Comparison of ENCODE assay signal across 15 cellular contexts in genomic region chr10:76558996-76559888, GRCh38.
DNase-seq lines count a peak whose midpoint lies in the region; ATAC-seq and TF ChIP-seq lines count a peak whose summit lies in the region.
"Had no signal": no experiment of that assay in that cellular context is flagged by ENCODE, and none has a peak within 500 bp of the region (broad histone marks: within the 10 kb centered on the region; RNA-seq: fewer than 3 reads in every experiment).

No MANE protein-coding gene starts in this region.

- no peak overlapping the region for H2AFZ ChIP-seq in IMR-90 (replicated peaks; ENCODE audit: low read length, poor library complexity)
- no peak overlapping the region for H2AFZ ChIP-seq in osteoblast (ENCODE audit: low read length)

- H3K4ac ChIP-seq in IMR-90 (ENCODE audit: low read depth, low read length), result peak overlapping the region; percentile 88

- H2AK9ac ChIP-seq in IMR-90 (replicated peaks; ENCODE audit: low read depth, low read length, poor library complexity), result no peak overlapping the region

- H3K79me1 ChIP-seq in IMR-90 (ENCODE audit: low read depth in 1 of 2, low read length in 2 of 2), result no peaks in the 10 kb centered on the region

- no peaks in the 10 kb centered on the region for H3K4me1 Mint-ChIP-seq in CD8-positive, alpha-beta memory T cell

- H3K27ac ChIP-seq in IMR-90 (ENCODE audit: insufficient read depth, low read length) (peak overlapping the region; percentile 89), esophagus muscularis mucosa (replicated peaks in 1 of 4) (peak overlapping the region in 3 of 4 donors; percentile 37 to 56 (median 40)), osteoblast (ENCODE audit: low read depth, low read length) (peak overlapping the region; percentile 44)
- H3K27ac ChIP-seq in CD8-positive, alpha-beta memory T cell (ENCODE audit: low read depth, low read length), result no peak overlapping the region
- H3K27ac ChIP-seq: SK-N-MC, VCaP had no signal

- intact Hi-C loops in IMR-90 (cut with micrococcal nuclease) (loop anchor here (2.0 kb wide), 2 partner anchors 24 to 82 kb away; no protein-coding TSS in a partner anchor), esophagus muscularis mucosa (cut with DNase I) (no loop called here), posterior vena cava (cut with DNase I) (loop anchor here (10.0 kb wide), 1 partner anchor 426 kb away; no protein-coding TSS in a partner anchor)

- DNase-seq in AG08395 (ENCODE audit: low spot score), result peak; percentile 67
- peak; percentile 70 for DNase-seq in IMR-90
- no peak for DNase-seq in esophagus muscularis mucosa (ENCODE audit: extremely low spot score)
- peak; percentile 73 for DNase-seq in osteoblast (ENCODE audit: insufficient read length, low spot score, missing footprints)
- no peak for DNase-seq in posterior vena cava (ENCODE audit: low spot score)
- no peak for DNase-seq in CD8-positive, alpha-beta memory T cell
- no peak for DNase-seq in activated CD4-positive, CD25-positive, alpha-beta regulatory T cell (lab: John Stamatoyannopoulos, UW)
- DNase-seq: activated CD8-positive, alpha-beta memory T cell treated with anti-CD3 and anti-CD28 coated beads, Interleukin-2, amount 50 U/mL, for 48 hours; AML-193; DND-41; Karpas-422; NK-92 treated with Interleukin-12 subunit alpha and Interleukin-12 subunit beta, amount 100 ng/mL, for 24 hours had no signal

- H3K9me3 ChIP-seq in IMR-90 (ENCODE audit: control insufficient read depth, insufficient read depth, low read length), result no peaks in the 10 kb centered on the region
- no peaks in the 10 kb centered on the region for H3K9me3 ChIP-seq in esophagus muscularis mucosa
- no peaks in the 10 kb centered on the region for H3K9me3 ChIP-seq in osteoblast (ENCODE audit: low read depth, low read length)
- H3K9me3 ChIP-seq in CD8-positive, alpha-beta memory T cell (ENCODE audit: low read length), result no peaks in the 10 kb centered on the region

- TF ChIP-seq CTCF in IMR-90 (conservative IDR thresholded peaks at IDR 0.05; ENCODE audit: low read depth, low read length), result no peak
- no peak for TF ChIP-seq CTCF in esophagus muscularis mucosa (IDR thresholded peaks at IDR 0.05)
- no peak for TF ChIP-seq CTCF in osteoblast (IDR thresholded peaks at IDR 0.05; ENCODE audit: extremely low read depth, low read depth, low read length)

- no peak overlapping the region for H3K4me3 Mint-ChIP-seq in CD8-positive, alpha-beta memory T cell

- peak overlapping the region; percentile 24; the same call in 1 of the 2 replicates for H3K56ac ChIP-seq in IMR-90 (ENCODE audit: extremely low read depth, insufficient read depth, low read length)

- H3K4me1 ChIP-seq in IMR-90 (ENCODE audit: control insufficient read depth, insufficient read depth, low read length) (peaks cover 19% of the 10 kb centered on the region), esophagus muscularis mucosa (peaks cover 12 to 37% (median 31%) of the 10 kb centered on the region in 4 donors), osteoblast (ENCODE audit: insufficient read depth, low read length) (peaks cover 27% of the 10 kb centered on the region)
- no peaks in the 10 kb centered on the region for H3K4me1 ChIP-seq in CD8-positive, alpha-beta memory T cell (ENCODE audit: insufficient read depth, low read length)

- no peaks in the 10 kb centered on the region for H4K20me1 ChIP-seq in IMR-90 (ENCODE audit: insufficient read depth, low read length)
- no peaks in the 10 kb centered on the region for H4K20me1 ChIP-seq in osteoblast (ENCODE audit: insufficient read depth, low read length)

- H3K36me3 ChIP-seq in IMR-90 (ENCODE audit: control insufficient read depth, insufficient read depth, low read length) (no peaks in the 10 kb centered on the region), esophagus muscularis mucosa (no peaks in the 10 kb centered on the region), osteoblast (ENCODE audit: insufficient read depth, low read length) (no peaks in the 10 kb centered on the region)
- H3K36me3 ChIP-seq in CD8-positive, alpha-beta memory T cell (ENCODE audit: insufficient read depth, low read length), result no peaks in the 10 kb centered on the region

- no peaks in the 10 kb centered on the region for H3K79me2 ChIP-seq in osteoblast (ENCODE audit: insufficient read depth, low read length)

- peak overlapping the region; percentile 64; the same call in 2 of the 3 replicates for H2BK15ac ChIP-seq in IMR-90 (ENCODE audit: low read depth, low read length)

- peaks cover 0 to 10% (median 3%) of the 10 kb centered on the region in 5 donors for H3K9me3 Mint-ChIP-seq in CD8-positive, alpha-beta memory T cell

- TF ChIP-seq POLR2A in IMR-90 (IDR thresholded peaks at IDR 0.05; ENCODE audit: low read depth, low read length) (no peak), esophagus muscularis mucosa (IDR thresholded peaks at IDR 0.05; ENCODE audit: low read depth) (no peak)

- H3K36me3 Mint-ChIP-seq in CD8-positive, alpha-beta memory T cell, result no peaks in the 10 kb centered on the region

- no peak for TF ChIP-seq RAD21 in IMR-90 (IDR thresholded peaks at IDR 0.05; ENCODE audit: low read length)

- peaks cover 17% of the 10 kb centered on the region for H3K9me1 ChIP-seq in IMR-90 (ENCODE audit: insufficient read depth, low read length)

- H4K91ac ChIP-seq in IMR-90 (ENCODE audit: insufficient read depth, low read depth, low read length), result peak overlapping the region; percentile 89

- H3K27me3 Mint-ChIP-seq in CD8-positive, alpha-beta memory T cell, result no peaks in the 10 kb centered on the region

- H3K14ac ChIP-seq in IMR-90 (replicated peaks; ENCODE audit: low read depth, low read length), result peak overlapping the region; percentile 79

- peak overlapping the region; percentile 100 for H3K18ac ChIP-seq in IMR-90 (ENCODE audit: low read depth, low read length)

- no peak for TF ChIP-seq EP300 in esophagus muscularis mucosa (IDR thresholded peaks at IDR 0.05)

- peak overlapping the region; percentile 56; the same call in 1 of the 2 replicates for H3K9ac ChIP-seq in IMR-90 (ENCODE audit: low read depth, low read length)

- H4K5ac ChIP-seq in IMR-90 (ENCODE audit: low read depth, low read length), result peak overlapping the region; percentile 100

- ATAC-seq in IMR-90 (ENCODE audit: low read depth), result peak; percentile 76
- ATAC-seq in GM19463 (IDR thresholded peaks at IDR 0.05; ENCODE audit: unreplicated experiment), result no peak

- POLR2A ChIA-PET in IMR-90 (lab: Charles Lee; ENCODE audit: unreplicated experiment), result interaction anchor here (0.6 kb wide), 1 partner anchor 14 kb away, joined by 6 read pairs; no protein-coding TSS in a partner anchor
- POLR2A ChIA-PET in CD8-positive, alpha-beta memory T cell (lab: Charles Lee), result no interaction called here

- peaks cover 11% of the 10 kb centered on the region for H3K27me3 ChIP-seq in IMR-90 (ENCODE audit: control insufficient read depth, insufficient read depth, low read length)
- H3K27me3 ChIP-seq in esophagus muscularis mucosa, result no peaks in the 10 kb centered on the region
- no peaks in the 10 kb centered on the region for H3K27me3 ChIP-seq in osteoblast (ENCODE audit: insufficient read depth, low read length)
- no peaks in the 10 kb centered on the region for H3K27me3 ChIP-seq in CD8-positive, alpha-beta memory T cell (ENCODE audit: insufficient read depth, low read length, poor library complexity, severe bottlenecking)

- no TSS peak for BruUV-seq in IMR-90 (replicated peaks; lab: Mats Ljungman, UMichigan)

- CTCF ChIA-PET in IMR-90 (lab: Yijun Ruan, JAX), result no interaction called here
- CTCF ChIA-PET in CD8-positive, alpha-beta memory T cell (lab: Charles Lee), result no interaction called here

- H3K4me2 ChIP-seq in IMR-90 (ENCODE audit: low read depth, low read length) (peak overlapping the region; percentile 66), osteoblast (ENCODE audit: insufficient read depth, low read length) (peak overlapping the region; percentile 45)

- dilution Hi-C loops in IMR-90 (cut with HindIII; ENCODE audit: low sequenced_read_pairs, unreplicated experiment), result no loop called here

- in situ Hi-C loops in IMR-90 (cut with MboI; ENCODE audit: low sequenced_read_pairs), result loop anchor here (10.0 to 25.0 kb wide), 3 partner anchors 428 to 1147 kb away; partner anchors contain the start of gene ZNF503

- H2BK20ac ChIP-seq in IMR-90 (ENCODE audit: low read depth, low read length), result peak overlapping the region; percentile 85

- H2BK5ac ChIP-seq in IMR-90 (ENCODE audit: low read depth, low read length, poor library complexity, severe bottlenecking), result peak overlapping the region; percentile 87

- H4K8ac ChIP-seq in IMR-90 (ENCODE audit: low read depth in 2 of 2, low read length in 2 of 2), result peak overlapping the region; percentile 31 to 89; a peak in 3 of 4 replicates

- H2AK5ac ChIP-seq in IMR-90 (ENCODE audit: low read depth, low read length), result peak overlapping the region; percentile 94

- H2BK120ac ChIP-seq in IMR-90 (ENCODE audit: low read depth, low read length), result peak overlapping the region; percentile 92

- WGBS in IMR-90 (ENCODE audit: extremely low coverage in 2 of 2, insufficient read length in 1 of 2), 2 experiments, result no CpG with 5 or more reads among the region's 3 CpGs
- WGBS in esophagus muscularis mucosa, result 57% methylated on average over 3 of the region's 3 CpGs

- H3K4me3 ChIP-seq in IMR-90 (ENCODE audit: insufficient read depth, low read depth, low read length) (no peak overlapping the region), esophagus muscularis mucosa (no peak overlapping the region), osteoblast (ENCODE audit: insufficient read depth, low read length) (no peak overlapping the region)
- no peak overlapping the region for H3K4me3 ChIP-seq in CD8-positive, alpha-beta memory T cell (ENCODE audit: low read length)
- H3K4me3 ChIP-seq: SK-N-MC had no signal

- H3K23ac ChIP-seq in IMR-90 (ENCODE audit: low read depth, low read length), result peak overlapping the region; percentile 71

- no peak overlapping the region for H3K27ac Mint-ChIP-seq in CD8-positive, alpha-beta memory T cell

TF ChIP-seq in IMR-90, 13 proteins besides CTCF, POLR2A, EP300 and RAD21:
- TF ChIP-seq CHD1 (IDR thresholded peaks at IDR 0.05; ENCODE audit: low read depth, low read length) (no peak), NFE2L2 (IDR thresholded peaks at IDR 0.05; ENCODE audit: low read depth, low read length) (no peak), MXI1 (IDR thresholded peaks at IDR 0.05; ENCODE audit: borderline replicate concordance, low read depth, low read length) (no peak), MAFK (IDR thresholded peaks at IDR 0.05; ENCODE audit: low read depth, low read length) (no peak), FOS (IDR thresholded peaks at IDR 0.05; ENCODE audit: low read depth, low read length) (0 out of 2 replicates have a peak, but pooled peaks have one; percentile 36), BHLHE40 (IDR thresholded peaks at IDR 0.05; ENCODE audit: low read depth, low read length) (peak; percentile 50; the same call in 1 of the 2 replicates)
- TF ChIP-seq, protein P1, sequence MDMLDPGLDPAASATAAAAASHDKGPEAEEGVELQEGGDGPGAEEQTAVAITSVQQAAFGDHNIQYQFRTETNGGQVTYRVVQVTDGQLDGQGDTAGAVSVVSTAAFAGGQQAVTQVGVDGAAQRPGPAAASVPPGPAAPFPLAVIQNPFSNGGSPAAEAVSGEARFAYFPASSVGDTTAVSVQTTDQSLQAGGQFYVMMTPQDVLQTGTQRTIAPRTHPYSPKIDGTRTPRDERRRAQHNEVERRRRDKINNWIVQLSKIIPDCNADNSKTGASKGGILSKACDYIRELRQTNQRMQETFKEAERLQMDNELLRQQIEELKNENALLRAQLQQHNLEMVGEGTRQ (IDR thresholded peaks at IDR 0.05; ENCODE audit: low read depth, low read length), result no peak

Comparison
In these comparisons a context has a peak if more than half of its experiments do, and no peak if none do; other contexts are left out.
1. DNase-seq: peak in AG08395 (single experiment), IMR-90 (single experiment) and osteoblast (single experiment); none in esophagus muscularis mucosa (single experiment), posterior vena cava (single experiment), CD8-positive, alpha-beta memory T cell (0 of 5) and activated CD4-positive, CD25-positive, alpha-beta regulatory T cell (0 of 4).